ENCODE assay signal across 1 cellular context in the genomic region with DNA sequence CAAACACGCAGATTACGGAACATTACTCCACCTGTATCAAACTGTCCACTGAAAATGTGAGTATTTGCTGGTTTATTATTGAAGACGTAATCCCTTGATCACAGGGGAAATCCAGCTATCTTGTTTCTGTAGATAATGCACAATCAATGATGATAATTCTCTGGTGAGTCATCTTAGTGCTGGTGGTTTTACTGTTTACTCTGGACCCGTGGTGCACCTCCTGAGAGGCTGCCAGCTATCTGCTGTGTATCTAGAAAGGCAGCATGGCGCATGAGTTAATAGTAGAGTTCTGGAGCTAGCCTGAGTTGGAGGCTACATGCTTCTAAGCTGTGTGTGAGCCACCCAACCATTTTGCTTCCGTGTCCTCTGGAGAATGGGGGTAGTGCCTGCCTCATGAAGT.
A peak's percentile ranks its signal among the peaks of the same experiment; 100 is the strongest.
TF ChIP-seq lines count a peak whose summit lies in the region.

No MANE protein-coding gene starts in this region.

TF ChIP-seq in GM12878, 131 proteins besides CTCF, POLR2A, EP300 and RAD21 (continued from another document):
- TF ChIP-seq, protein P1, sequence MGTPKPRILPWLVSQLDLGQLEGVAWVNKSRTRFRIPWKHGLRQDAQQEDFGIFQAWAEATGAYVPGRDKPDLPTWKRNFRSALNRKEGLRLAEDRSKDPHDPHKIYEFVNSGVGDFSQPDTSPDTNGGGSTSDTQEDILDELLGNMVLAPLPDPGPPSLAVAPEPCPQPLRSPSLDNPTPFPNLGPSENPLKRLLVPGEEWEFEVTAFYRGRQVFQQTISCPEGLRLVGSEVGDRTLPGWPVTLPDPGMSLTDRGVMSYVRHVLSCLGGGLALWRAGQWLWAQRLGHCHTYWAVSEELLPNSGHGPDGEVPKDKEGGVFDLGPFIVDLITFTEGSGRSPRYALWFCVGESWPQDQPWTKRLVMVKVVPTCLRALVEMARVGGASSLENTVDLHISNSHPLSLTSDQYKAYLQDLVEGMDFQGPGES (IDR thresholded peaks at IDR 0.05): no peak
- no peak for TF ChIP-seq RFX5 (IDR thresholded peaks at IDR 0.05; ENCODE audit: low read depth, low read length)
- peak; percentile 62 for TF ChIP-seq JUNB (IDR thresholded peaks at IDR 0.05)
- peak; percentile 76; the same call in 1 of the 2 replicates for TF ChIP-seq RUNX3 (IDR thresholded peaks at IDR 0.05; ENCODE audit: low read length)
- TF ChIP-seq GABPA (IDR thresholded peaks at IDR 0.05; ENCODE audit: low read depth): no peak
- TF ChIP-seq SMAD5 (IDR thresholded peaks at IDR 0.05; ENCODE audit: low read depth): no peak
- TF ChIP-seq NBN (IDR thresholded peaks at IDR 0.05): no peak
- TF ChIP-seq MYB (IDR thresholded peaks at IDR 0.05; ENCODE audit: borderline replicate concordance, low read depth, low read length): no peak
- TF ChIP-seq, protein P2, sequence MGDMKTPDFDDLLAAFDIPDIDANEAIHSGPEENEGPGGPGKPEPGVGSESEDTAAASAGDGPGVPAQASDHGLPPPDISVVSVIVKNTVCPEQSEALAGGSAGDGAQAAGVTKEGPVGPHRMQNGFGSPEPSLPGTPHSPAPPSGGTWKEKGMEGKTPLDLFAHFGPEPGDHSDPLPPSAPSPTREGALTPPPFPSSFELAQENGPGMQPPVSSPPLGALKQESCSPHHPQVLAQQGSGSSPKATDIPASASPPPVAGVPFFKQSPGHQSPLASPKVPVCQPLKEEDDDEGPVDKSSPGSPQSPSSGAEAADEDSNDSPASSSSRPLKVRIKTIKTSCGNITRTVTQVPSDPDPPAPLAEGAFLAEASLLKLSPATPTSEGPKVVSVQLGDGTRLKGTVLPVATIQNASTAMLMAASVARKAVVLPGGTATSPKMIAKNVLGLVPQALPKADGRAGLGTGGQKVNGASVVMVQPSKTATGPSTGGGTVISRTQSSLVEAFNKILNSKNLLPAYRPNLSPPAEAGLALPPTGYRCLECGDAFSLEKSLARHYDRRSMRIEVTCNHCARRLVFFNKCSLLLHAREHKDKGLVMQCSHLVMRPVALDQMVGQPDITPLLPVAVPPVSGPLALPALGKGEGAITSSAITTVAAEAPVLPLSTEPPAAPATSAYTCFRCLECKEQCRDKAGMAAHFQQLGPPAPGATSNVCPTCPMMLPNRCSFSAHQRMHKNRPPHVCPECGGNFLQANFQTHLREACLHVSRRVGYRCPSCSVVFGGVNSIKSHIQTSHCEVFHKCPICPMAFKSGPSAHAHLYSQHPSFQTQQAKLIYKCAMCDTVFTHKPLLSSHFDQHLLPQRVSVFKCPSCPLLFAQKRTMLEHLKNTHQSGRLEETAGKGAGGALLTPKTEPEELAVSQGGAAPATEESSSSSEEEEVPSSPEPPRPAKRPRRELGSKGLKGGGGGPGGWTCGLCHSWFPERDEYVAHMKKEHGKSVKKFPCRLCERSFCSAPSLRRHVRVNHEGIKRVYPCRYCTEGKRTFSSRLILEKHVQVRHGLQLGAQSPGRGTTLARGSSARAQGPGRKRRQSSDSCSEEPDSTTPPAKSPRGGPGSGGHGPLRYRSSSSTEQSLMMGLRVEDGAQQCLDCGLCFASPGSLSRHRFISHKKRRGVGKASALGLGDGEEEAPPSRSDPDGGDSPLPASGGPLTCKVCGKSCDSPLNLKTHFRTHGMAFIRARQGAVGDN (IDR thresholded peaks at IDR 0.05): no peak
- 0 out of 2 replicates have a peak, but pooled peaks have one; percentile 22 for TF ChIP-seq DPF2 (IDR thresholded peaks at IDR 0.05)
- TF ChIP-seq, protein P3, sequence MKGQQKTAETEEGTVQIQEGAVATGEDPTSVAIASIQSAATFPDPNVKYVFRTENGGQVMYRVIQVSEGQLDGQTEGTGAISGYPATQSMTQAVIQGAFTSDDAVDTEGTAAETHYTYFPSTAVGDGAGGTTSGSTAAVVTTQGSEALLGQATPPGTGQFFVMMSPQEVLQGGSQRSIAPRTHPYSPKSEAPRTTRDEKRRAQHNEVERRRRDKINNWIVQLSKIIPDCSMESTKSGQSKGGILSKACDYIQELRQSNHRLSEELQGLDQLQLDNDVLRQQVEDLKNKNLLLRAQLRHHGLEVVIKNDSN (IDR thresholded peaks at IDR 0.05; ENCODE audit: borderline replicate concordance, extremely low read length, insufficient read depth, low read depth, low read length): no peak
- TF ChIP-seq CHD1 (IDR thresholded peaks at IDR 0.05; ENCODE audit: low read depth, low read length): no peak
- TF ChIP-seq, protein P4, sequence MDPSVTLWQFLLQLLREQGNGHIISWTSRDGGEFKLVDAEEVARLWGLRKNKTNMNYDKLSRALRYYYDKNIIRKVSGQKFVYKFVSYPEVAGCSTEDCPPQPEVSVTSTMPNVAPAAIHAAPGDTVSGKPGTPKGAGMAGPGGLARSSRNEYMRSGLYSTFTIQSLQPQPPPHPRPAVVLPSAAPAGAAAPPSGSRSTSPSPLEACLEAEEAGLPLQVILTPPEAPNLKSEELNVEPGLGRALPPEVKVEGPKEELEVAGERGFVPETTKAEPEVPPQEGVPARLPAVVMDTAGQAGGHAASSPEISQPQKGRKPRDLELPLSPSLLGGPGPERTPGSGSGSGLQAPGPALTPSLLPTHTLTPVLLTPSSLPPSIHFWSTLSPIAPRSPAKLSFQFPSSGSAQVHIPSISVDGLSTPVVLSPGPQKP (IDR thresholded peaks at IDR 0.05; ENCODE audit: low read depth, low read length): no peak
- TF ChIP-seq POLR2AphosphoS2 (IDR thresholded peaks at IDR 0.05; ENCODE audit: low read depth, low read length): no peak
- TF ChIP-seq, protein P5, sequence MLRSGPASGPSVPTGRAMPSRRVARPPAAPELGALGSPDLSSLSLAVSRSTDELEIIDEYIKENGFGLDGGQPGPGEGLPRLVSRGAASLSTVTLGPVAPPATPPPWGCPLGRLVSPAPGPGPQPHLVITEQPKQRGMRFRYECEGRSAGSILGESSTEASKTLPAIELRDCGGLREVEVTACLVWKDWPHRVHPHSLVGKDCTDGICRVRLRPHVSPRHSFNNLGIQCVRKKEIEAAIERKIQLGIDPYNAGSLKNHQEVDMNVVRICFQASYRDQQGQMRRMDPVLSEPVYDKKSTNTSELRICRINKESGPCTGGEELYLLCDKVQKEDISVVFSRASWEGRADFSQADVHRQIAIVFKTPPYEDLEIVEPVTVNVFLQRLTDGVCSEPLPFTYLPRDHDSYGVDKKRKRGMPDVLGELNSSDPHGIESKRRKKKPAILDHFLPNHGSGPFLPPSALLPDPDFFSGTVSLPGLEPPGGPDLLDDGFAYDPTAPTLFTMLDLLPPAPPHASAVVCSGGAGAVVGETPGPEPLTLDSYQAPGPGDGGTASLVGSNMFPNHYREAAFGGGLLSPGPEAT (IDR thresholded peaks at IDR 0.05; ENCODE audit: low read depth): 0 out of 2 replicates have a peak, but pooled peaks have one; percentile 30
- no peak for TF ChIP-seq SIX5 (IDR thresholded peaks at IDR 0.05; ENCODE audit: low read depth, low read length, severe bottlenecking)
- TF ChIP-seq RELA (IDR thresholded peaks at IDR 0.05; ENCODE audit: borderline replicate concordance, partially characterized antibody): no peak
- TF ChIP-seq, protein P6, sequence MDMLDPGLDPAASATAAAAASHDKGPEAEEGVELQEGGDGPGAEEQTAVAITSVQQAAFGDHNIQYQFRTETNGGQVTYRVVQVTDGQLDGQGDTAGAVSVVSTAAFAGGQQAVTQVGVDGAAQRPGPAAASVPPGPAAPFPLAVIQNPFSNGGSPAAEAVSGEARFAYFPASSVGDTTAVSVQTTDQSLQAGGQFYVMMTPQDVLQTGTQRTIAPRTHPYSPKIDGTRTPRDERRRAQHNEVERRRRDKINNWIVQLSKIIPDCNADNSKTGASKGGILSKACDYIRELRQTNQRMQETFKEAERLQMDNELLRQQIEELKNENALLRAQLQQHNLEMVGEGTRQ (IDR thresholded peaks at IDR 0.05; ENCODE audit: borderline replicate concordance, low read depth, low read length): no peak
